1 cellular context compared by ENCODE assay signal in the genomic region with DNA sequence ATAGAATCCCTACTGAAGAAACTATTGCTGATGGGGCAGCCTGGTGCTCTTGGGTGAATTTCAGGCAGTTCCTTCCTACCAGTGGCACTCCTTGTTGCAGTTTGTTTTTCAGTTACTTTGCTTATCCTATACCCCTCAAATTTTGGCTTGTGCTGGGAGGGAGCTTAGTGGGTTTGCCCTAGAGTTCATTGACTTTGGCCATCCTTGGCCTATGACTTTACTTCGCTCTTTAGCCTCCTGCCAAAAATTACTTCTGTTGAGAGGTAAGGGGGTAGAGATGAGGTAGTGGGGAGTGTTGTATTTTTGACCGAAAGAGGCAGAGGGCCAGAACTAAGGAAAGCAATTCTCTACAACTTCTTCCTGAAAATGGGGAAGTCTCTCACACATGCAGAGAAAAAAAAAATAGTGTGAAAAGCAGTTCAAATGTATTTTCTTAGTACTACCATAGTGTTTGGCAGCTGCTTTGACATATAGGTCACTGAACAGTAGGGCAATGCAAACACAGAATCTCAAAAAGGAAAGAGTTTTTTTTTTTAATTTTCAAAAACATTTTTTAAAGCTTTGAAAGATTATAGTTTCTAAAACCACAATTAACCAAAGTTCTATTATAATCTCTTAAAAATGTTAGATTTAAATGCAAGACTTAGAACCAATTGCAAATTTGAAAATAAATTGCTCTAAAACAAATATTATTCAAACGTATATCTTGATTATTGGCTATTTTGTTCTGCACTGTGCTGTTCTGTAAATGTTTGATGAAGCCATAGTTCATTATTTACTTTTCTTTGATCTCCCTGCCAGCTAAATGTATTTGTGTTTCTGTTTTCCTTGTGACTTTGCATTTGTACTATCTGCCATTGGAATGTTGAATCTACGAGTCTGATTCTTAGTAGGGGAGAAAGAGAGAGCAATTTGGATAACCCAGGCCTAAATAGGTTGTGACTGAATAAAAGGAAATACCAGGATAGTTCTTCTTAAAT.
A peak's percentile ranks its signal among the peaks of the same experiment; 100 is the strongest.
TF ChIP-seq lines count a peak whose summit lies in the region.

No MANE protein-coding gene starts in this region.

TF ChIP-seq in HepG2, 621 proteins besides CTCF, POLR2A, EP300 and RAD21 (continued from another document and continues in another):
- TF ChIP-seq, protein P1, sequence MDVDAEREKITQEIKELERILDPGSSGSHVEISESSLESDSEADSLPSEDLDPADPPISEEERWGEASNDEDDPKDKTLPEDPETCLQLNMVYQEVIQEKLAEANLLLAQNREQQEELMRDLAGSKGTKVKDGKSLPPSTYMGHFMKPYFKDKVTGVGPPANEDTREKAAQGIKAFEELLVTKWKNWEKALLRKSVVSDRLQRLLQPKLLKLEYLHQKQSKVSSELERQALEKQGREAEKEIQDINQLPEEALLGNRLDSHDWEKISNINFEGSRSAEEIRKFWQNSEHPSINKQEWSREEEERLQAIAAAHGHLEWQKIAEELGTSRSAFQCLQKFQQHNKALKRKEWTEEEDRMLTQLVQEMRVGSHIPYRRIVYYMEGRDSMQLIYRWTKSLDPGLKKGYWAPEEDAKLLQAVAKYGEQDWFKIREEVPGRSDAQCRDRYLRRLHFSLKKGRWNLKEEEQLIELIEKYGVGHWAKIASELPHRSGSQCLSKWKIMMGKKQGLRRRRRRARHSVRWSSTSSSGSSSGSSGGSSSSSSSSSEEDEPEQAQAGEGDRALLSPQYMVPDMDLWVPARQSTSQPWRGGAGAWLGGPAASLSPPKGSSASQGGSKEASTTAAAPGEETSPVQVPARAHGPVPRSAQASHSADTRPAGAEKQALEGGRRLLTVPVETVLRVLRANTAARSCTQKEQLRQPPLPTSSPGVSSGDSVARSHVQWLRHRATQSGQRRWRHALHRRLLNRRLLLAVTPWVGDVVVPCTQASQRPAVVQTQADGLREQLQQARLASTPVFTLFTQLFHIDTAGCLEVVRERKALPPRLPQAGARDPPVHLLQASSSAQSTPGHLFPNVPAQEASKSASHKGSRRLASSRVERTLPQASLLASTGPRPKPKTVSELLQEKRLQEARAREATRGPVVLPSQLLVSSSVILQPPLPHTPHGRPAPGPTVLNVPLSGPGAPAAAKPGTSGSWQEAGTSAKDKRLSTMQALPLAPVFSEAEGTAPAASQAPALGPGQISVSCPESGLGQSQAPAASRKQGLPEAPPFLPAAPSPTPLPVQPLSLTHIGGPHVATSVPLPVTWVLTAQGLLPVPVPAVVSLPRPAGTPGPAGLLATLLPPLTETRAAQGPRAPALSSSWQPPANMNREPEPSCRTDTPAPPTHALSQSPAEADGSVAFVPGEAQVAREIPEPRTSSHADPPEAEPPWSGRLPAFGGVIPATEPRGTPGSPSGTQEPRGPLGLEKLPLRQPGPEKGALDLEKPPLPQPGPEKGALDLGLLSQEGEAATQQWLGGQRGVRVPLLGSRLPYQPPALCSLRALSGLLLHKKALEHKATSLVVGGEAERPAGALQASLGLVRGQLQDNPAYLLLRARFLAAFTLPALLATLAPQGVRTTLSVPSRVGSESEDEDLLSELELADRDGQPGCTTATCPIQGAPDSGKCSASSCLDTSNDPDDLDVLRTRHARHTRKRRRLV (CRISPR knock-in tag; IDR thresholded peaks at IDR 0.05) = no peak
- TF ChIP-seq, protein P2, sequence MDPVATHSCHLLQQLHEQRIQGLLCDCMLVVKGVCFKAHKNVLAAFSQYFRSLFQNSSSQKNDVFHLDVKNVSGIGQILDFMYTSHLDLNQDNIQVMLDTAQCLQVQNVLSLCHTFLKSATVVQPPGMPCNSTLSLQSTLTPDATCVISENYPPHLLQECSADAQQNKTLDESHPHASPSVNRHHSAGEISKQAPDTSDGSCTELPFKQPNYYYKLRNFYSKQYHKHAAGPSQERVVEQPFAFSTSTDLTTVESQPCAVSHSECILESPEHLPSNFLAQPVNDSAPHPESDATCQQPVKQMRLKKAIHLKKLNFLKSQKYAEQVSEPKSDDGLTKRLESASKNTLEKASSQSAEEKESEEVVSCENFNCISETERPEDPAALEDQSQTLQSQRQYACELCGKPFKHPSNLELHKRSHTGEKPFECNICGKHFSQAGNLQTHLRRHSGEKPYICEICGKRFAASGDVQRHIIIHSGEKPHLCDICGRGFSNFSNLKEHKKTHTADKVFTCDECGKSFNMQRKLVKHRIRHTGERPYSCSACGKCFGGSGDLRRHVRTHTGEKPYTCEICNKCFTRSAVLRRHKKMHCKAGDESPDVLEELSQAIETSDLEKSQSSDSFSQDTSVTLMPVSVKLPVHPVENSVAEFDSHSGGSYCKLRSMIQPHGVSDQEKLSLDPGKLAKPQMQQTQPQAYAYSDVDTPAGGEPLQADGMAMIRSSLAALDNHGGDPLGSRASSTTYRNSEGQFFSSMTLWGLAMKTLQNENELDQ (CRISPR knock-in tag; IDR thresholded peaks at IDR 0.05; ENCODE audit: borderline replicate concordance) = no peak
- TF ChIP-seq ERF (CRISPR knock-in tag; IDR thresholded peaks at IDR 0.05) (no peak), HNF4A (CRISPR knock-in tag; IDR thresholded peaks at IDR 0.05) (peak; percentile 41; the same call in 1 of the 2 replicates), KDM4B (CRISPR knock-in tag; IDR thresholded peaks at IDR 0.05) (no peak), ZNF317 (CRISPR knock-in tag; IDR thresholded peaks at IDR 0.05) (no peak), TBP (CRISPR knock-in tag; IDR thresholded peaks at IDR 0.05) (no peak), MIER2 (CRISPR knock-in tag; IDR thresholded peaks at IDR 0.05) (no peak), KLF16 (CRISPR knock-in tag; IDR thresholded peaks at IDR 0.05) (no peak), BORCS8-MEF2B (CRISPR knock-in tag; IDR thresholded peaks at IDR 0.05) (no peak), ZNF260 (CRISPR knock-in tag; IDR thresholded peaks at IDR 0.05; ENCODE audit: borderline replicate concordance, low read depth) (no peak), GABPA (IDR thresholded peaks at IDR 0.05; ENCODE audit: low read depth, low read length) (no peak), GABPA (CRISPR knock-in tag; IDR thresholded peaks at IDR 0.05; ENCODE audit: low read depth) (0 out of 2 replicates have a peak, but pooled peaks have one; percentile 23), CC2D1A (CRISPR knock-in tag; IDR thresholded peaks at IDR 0.05) (no peak), SIX1 (CRISPR knock-in tag; IDR thresholded peaks at IDR 0.05; ENCODE audit: borderline replicate concordance) (peak; percentile 63; the same call in 1 of the 2 replicates), SP5 (CRISPR knock-in tag; IDR thresholded peaks at IDR 0.05; ENCODE audit: borderline replicate concordance, low read depth) (0 out of 2 replicates have a peak, but pooled peaks have one; percentile 19), NONO (IDR thresholded peaks at IDR 0.05) (no peak), NONO (CRISPR knock-in tag; conservative IDR thresholded peaks at IDR 0.05) (no peak)
- TF ChIP-seq, protein P3, sequence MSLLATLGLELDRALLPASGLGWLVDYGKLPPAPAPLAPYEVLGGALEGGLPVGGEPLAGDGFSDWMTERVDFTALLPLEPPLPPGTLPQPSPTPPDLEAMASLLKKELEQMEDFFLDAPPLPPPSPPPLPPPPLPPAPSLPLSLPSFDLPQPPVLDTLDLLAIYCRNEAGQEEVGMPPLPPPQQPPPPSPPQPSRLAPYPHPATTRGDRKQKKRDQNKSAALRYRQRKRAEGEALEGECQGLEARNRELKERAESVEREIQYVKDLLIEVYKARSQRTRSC (CRISPR knock-in tag; IDR thresholded peaks at IDR 0.05; ENCODE audit: low read depth) = no peak
- TF ChIP-seq, protein P4, sequence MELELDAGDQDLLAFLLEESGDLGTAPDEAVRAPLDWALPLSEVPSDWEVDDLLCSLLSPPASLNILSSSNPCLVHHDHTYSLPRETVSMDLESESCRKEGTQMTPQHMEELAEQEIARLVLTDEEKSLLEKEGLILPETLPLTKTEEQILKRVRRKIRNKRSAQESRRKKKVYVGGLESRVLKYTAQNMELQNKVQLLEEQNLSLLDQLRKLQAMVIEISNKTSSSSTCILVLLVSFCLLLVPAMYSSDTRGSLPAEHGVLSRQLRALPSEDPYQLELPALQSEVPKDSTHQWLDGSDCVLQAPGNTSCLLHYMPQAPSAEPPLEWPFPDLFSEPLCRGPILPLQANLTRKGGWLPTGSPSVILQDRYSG (CRISPR knock-in tag; IDR thresholded peaks at IDR 0.05) = no peak
- TF ChIP-seq, protein P5, sequence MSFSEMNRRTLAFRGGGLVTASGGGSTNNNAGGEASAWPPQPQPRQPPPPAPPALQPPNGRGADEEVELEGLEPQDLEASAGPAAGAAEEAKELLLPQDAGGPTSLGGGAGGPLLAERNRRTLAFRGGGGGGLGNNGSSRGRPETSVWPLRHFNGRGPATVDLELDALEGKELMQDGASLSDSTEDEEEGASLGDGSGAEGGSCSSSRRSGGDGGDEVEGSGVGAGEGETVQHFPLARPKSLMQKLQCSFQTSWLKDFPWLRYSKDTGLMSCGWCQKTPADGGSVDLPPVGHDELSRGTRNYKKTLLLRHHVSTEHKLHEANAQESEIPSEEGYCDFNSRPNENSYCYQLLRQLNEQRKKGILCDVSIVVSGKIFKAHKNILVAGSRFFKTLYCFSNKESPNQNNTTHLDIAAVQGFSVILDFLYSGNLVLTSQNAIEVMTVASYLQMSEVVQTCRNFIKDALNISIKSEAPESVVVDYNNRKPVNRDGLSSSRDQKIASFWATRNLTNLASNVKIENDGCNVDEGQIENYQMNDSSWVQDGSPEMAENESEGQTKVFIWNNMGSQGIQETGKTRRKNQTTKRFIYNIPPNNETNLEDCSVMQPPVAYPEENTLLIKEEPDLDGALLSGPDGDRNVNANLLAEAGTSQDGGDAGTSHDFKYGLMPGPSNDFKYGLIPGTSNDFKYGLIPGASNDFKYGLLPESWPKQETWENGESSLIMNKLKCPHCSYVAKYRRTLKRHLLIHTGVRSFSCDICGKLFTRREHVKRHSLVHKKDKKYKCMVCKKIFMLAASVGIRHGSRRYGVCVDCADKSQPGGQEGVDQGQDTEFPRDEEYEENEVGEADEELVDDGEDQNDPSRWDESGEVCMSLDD (CRISPR knock-in tag; IDR thresholded peaks at IDR 0.05; ENCODE audit: borderline replicate concordance) = no peak
- TF ChIP-seq, protein P6, sequence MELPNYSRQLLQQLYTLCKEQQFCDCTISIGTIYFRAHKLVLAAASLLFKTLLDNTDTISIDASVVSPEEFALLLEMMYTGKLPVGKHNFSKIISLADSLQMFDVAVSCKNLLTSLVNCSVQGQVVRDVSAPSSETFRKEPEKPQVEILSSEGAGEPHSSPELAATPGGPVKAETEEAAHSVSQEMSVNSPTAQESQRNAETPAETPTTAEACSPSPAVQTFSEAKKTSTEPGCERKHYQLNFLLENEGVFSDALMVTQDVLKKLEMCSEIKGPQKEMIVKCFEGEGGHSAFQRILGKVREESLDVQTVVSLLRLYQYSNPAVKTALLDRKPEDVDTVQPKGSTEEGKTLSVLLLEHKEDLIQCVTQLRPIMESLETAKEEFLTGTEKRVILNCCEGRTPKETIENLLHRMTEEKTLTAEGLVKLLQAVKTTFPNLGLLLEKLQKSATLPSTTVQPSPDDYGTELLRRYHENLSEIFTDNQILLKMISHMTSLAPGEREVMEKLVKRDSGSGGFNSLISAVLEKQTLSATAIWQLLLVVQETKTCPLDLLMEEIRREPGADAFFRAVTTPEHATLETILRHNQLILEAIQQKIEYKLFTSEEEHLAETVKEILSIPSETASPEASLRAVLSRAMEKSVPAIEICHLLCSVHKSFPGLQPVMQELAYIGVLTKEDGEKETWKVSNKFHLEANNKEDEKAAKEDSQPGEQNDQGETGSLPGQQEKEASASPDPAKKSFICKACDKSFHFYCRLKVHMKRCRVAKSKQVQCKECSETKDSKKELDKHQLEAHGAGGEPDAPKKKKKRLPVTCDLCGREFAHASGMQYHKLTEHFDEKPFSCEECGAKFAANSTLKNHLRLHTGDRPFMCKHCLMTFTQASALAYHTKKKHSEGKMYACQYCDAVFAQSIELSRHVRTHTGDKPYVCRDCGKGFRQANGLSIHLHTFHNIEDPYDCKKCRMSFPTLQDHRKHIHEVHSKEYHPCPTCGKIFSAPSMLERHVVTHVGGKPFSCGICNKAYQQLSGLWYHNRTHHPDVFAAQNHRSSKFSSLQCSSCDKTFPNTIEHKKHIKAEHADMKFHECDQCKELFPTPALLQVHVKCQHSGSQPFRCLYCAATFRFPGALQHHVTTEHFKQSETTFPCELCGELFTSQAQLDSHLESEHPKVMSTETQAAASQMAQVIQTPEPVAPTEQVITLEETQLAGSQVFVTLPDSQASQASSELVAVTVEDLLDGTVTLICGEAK (IDR thresholded peaks at IDR 0.05) = no peak
- TF ChIP-seq, protein P6 (CRISPR knock-in tag; IDR thresholded peaks at IDR 0.05) = no peak
- TF ChIP-seq, protein P7, sequence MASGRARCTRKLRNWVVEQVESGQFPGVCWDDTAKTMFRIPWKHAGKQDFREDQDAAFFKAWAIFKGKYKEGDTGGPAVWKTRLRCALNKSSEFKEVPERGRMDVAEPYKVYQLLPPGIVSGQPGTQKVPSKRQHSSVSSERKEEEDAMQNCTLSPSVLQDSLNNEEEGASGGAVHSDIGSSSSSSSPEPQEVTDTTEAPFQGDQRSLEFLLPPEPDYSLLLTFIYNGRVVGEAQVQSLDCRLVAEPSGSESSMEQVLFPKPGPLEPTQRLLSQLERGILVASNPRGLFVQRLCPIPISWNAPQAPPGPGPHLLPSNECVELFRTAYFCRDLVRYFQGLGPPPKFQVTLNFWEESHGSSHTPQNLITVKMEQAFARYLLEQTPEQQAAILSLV (CRISPR knock-in tag; IDR thresholded peaks at IDR 0.05; ENCODE audit: borderline replicate concordance) = no peak
- TF ChIP-seq, protein P8, sequence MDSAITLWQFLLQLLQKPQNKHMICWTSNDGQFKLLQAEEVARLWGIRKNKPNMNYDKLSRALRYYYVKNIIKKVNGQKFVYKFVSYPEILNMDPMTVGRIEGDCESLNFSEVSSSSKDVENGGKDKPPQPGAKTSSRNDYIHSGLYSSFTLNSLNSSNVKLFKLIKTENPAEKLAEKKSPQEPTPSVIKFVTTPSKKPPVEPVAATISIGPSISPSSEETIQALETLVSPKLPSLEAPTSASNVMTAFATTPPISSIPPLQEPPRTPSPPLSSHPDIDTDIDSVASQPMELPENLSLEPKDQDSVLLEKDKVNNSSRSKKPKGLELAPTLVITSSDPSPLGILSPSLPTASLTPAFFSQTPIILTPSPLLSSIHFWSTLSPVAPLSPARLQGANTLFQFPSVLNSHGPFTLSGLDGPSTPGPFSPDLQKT (CRISPR knock-in tag; IDR thresholded peaks at IDR 0.05; ENCODE audit: borderline replicate concordance) = no peak
